1 cellular context compared by ENCODE assay signal in the genomic region with DNA sequence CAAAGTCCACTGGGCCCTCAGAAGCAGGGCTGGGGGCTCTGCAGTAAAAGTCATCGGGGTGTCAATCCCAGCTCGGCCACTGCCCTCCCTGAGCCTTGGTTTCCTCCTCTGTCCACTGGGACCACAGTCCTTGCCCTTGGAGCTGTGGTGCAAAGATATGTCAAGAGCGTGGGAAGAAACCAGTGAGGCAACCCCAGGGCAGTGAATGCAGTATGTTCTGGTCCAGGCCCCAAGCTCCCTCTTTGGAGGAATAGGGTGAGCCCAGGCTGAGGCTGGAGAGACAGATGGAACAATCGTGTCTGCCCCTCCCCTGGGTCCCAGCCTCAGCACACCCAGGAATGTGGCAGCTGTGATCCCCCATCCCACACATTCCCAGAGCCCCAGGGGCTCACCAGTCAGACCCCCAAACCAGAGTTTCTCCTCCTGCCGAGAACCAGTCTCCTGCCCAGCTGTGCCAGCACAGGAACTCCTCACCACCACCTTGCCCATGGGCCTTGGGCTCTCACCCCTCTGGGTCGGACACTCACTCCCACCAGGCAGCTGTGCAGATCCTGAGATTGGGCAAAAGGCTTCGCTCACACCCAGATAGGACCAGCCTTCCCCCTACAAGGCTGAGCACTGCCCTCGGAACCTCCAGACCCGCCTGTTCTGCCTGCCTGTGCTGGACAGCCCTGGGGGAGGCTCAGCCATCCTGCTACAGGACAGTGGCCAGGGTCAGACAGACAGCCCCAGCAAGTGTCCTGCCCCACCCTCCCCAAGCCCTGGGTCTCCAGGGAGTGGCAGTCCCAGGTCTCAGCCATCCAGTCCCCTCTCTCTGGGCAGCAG.
TF ChIP-seq lines count a peak whose summit lies in the region.

No MANE protein-coding gene starts in this region.

TF ChIP-seq in SK-N-SH, 30 proteins besides CTCF, POLR2A, EP300 and RAD21:
- TF ChIP-seq CHD2 (IDR thresholded peaks at IDR 0.05; ENCODE audit: low read length, partially characterized antibody) (no peak), SIN3A (IDR thresholded peaks at IDR 0.05; ENCODE audit: borderline replicate concordance, low read depth, low read length) (no peak), GATA2 (CRISPR knock-in tag; IDR thresholded peaks at IDR 0.05) (no peak), NRF1 (IDR thresholded peaks at IDR 0.05; ENCODE audit: low read depth, low read length) (no peak), TEAD4 (IDR thresholded peaks at IDR 0.05; ENCODE audit: borderline replicate concordance, insufficient read depth) (no peak), FOXJ3 (CRISPR knock-in tag; IDR thresholded peaks at IDR 0.05) (no peak), RFX5 (IDR thresholded peaks at IDR 0.05; ENCODE audit: low read length) (no peak), RXRA (IDR thresholded peaks at IDR 0.05; ENCODE audit: borderline replicate concordance, low read depth) (no peak), FOXM1 (IDR thresholded peaks at IDR 0.05; ENCODE audit: low read depth) (no peak), MXI1 (IDR thresholded peaks at IDR 0.05; ENCODE audit: low read depth, low read length) (no peak), MEF2A (IDR thresholded peaks at IDR 0.05; ENCODE audit: borderline replicate concordance, low read depth) (no peak), ELF1 (IDR thresholded peaks at IDR 0.05) (no peak), RCOR1 (IDR thresholded peaks at IDR 0.05; ENCODE audit: low read length) (no peak)
- TF ChIP-seq, protein P1, sequence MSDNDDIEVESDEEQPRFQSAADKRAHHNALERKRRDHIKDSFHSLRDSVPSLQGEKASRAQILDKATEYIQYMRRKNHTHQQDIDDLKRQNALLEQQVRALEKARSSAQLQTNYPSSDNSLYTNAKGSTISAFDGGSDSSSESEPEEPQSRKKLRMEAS (IDR thresholded peaks at IDR 0.05; ENCODE audit: low read depth) = no peak
- TF ChIP-seq, protein P2, sequence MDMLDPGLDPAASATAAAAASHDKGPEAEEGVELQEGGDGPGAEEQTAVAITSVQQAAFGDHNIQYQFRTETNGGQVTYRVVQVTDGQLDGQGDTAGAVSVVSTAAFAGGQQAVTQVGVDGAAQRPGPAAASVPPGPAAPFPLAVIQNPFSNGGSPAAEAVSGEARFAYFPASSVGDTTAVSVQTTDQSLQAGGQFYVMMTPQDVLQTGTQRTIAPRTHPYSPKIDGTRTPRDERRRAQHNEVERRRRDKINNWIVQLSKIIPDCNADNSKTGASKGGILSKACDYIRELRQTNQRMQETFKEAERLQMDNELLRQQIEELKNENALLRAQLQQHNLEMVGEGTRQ (IDR thresholded peaks at IDR 0.05; ENCODE audit: borderline replicate concordance, low read depth, low read length) = no peak
- TF ChIP-seq, protein P3, sequence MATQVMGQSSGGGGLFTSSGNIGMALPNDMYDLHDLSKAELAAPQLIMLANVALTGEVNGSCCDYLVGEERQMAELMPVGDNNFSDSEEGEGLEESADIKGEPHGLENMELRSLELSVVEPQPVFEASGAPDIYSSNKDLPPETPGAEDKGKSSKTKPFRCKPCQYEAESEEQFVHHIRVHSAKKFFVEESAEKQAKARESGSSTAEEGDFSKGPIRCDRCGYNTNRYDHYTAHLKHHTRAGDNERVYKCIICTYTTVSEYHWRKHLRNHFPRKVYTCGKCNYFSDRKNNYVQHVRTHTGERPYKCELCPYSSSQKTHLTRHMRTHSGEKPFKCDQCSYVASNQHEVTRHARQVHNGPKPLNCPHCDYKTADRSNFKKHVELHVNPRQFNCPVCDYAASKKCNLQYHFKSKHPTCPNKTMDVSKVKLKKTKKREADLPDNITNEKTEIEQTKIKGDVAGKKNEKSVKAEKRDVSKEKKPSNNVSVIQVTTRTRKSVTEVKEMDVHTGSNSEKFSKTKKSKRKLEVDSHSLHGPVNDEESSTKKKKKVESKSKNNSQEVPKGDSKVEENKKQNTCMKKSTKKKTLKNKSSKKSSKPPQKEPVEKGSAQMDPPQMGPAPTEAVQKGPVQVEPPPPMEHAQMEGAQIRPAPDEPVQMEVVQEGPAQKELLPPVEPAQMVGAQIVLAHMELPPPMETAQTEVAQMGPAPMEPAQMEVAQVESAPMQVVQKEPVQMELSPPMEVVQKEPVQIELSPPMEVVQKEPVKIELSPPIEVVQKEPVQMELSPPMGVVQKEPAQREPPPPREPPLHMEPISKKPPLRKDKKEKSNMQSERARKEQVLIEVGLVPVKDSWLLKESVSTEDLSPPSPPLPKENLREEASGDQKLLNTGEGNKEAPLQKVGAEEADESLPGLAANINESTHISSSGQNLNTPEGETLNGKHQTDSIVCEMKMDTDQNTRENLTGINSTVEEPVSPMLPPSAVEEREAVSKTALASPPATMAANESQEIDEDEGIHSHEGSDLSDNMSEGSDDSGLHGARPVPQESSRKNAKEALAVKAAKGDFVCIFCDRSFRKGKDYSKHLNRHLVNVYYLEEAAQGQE (IDR thresholded peaks at IDR 0.05; ENCODE audit: low read depth, low read length) = no peak
- TF ChIP-seq, protein P4, sequence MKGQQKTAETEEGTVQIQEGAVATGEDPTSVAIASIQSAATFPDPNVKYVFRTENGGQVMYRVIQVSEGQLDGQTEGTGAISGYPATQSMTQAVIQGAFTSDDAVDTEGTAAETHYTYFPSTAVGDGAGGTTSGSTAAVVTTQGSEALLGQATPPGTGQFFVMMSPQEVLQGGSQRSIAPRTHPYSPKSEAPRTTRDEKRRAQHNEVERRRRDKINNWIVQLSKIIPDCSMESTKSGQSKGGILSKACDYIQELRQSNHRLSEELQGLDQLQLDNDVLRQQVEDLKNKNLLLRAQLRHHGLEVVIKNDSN (IDR thresholded peaks at IDR 0.05; ENCODE audit: borderline replicate concordance, low read depth) = no peak
